1 cellular context compared by ENCODE assay signal in genomic region chr5:43066799-43067741, GRCh38.
TF ChIP-seq lines count a peak whose summit lies in the region.

No MANE protein-coding gene starts in this region.

TF ChIP-seq in K562, 482 proteins besides CTCF, POLR2A, EP300 and RAD21 (continued from another document and continues in another):
- TF ChIP-seq NKRF (IDR thresholded peaks at IDR 0.05; ENCODE audit: borderline replicate concordance) (no peak), CTCFL (IDR thresholded peaks at IDR 0.05; ENCODE audit: borderline replicate concordance, insufficient read depth, low read depth, low read length, poor library complexity, severe bottlenecking) (no peak), CREB1 (IDR thresholded peaks at IDR 0.05) (peak; percentile 42; the same call in 1 of the 2 replicates), CREB1 (CRISPR knock-in tag; IDR thresholded peaks at IDR 0.05) (peak; percentile 55; the same call in 1 of the 2 replicates), PCBP1 (IDR thresholded peaks at IDR 0.05; ENCODE audit: low read depth, low read length, poor library complexity, severe bottlenecking) (no peak), ZBTB1 (CRISPR knock-in tag; IDR thresholded peaks at IDR 0.05; ENCODE audit: borderline replicate concordance, low read depth) (no peak), LEF1 (IDR thresholded peaks at IDR 0.05) (no peak), SRF (CRISPR knock-in tag; IDR thresholded peaks at IDR 0.05) (no peak), GABPA (tag; conservative IDR thresholded peaks at IDR 0.05; ENCODE audit: low read depth) (peak; percentile 74), CREB3L1 (IDR thresholded peaks at IDR 0.05; ENCODE audit: borderline replicate concordance, low read depth) (no peak), TBP (optimal IDR thresholded peaks at IDR 0.05; ENCODE audit: low read depth, low read length) (peak; percentile 93), HINFP (tag; conservative IDR thresholded peaks at IDR 0.05; ENCODE audit: low read depth) (no peak), ZNF311 (CRISPR knock-in tag; IDR thresholded peaks at IDR 0.05) (no peak), ZBTB43 (CRISPR knock-in tag; IDR thresholded peaks at IDR 0.05) (no peak), IRF1 (CRISPR knock-in tag; IDR thresholded peaks at IDR 0.05; ENCODE audit: borderline replicate concordance) (no peak), UBTF (IDR thresholded peaks at IDR 0.05; ENCODE audit: borderline replicate concordance in 1 of 2, low read depth in 2 of 2, low read length in 2 of 2) (peak; percentile 12 to 86; a peak in 3 of 4 replicates), THAP12 (CRISPR knock-in tag; IDR thresholded peaks at IDR 0.05) (no peak), SRSF9 (IDR thresholded peaks at IDR 0.05; ENCODE audit: borderline replicate concordance, low read depth, low read length) (no peak), POLR3G (IDR thresholded peaks at IDR 0.05; ENCODE audit: extremely low read depth, insufficient read length, insufficient replicate concordance) (no peak), PTTG1 (tag; IDR thresholded peaks at IDR 0.05; ENCODE audit: low read depth) (no peak), E2F4 (CRISPR knock-in tag; IDR thresholded peaks at IDR 0.05; ENCODE audit: low read depth) (no peak), ZFP1 (CRISPR knock-in tag; IDR thresholded peaks at IDR 0.05) (no peak), CCAR2 (IDR thresholded peaks at IDR 0.05; ENCODE audit: low read depth, low read length) (no peak), RBM15 (IDR thresholded peaks at IDR 0.05; ENCODE audit: insufficient read depth, low read length) (no peak), PHTF2 (CRISPR knock-in tag; IDR thresholded peaks at IDR 0.05) (no peak), PPARD (CRISPR knock-in tag; IDR thresholded peaks at IDR 0.05) (no peak), SP1 (CRISPR knock-in tag; IDR thresholded peaks at IDR 0.05) (no peak), RERE (CRISPR knock-in tag; IDR thresholded peaks at IDR 0.05; ENCODE audit: borderline replicate concordance) (no peak), ZNF445 (CRISPR knock-in tag; IDR thresholded peaks at IDR 0.05; ENCODE audit: low read depth) (no peak), SIRT6 (IDR thresholded peaks at IDR 0.05; ENCODE audit: low read depth, low read length) (no peak), STAT5A (IDR thresholded peaks at IDR 0.05; ENCODE audit: borderline replicate concordance, low read length) (peak; percentile 47; the same call in 1 of the 2 replicates), MECOM (CRISPR knock-in tag; IDR thresholded peaks at IDR 0.05) (no peak), ESRRB (CRISPR knock-in tag; IDR thresholded peaks at IDR 0.05; ENCODE audit: borderline replicate concordance) (no peak), ZNF512 (tag; IDR thresholded peaks at IDR 0.05) (no peak)
